Comparison of ENCODE assay signal across 23 cellular contexts in the genomic region with DNA sequence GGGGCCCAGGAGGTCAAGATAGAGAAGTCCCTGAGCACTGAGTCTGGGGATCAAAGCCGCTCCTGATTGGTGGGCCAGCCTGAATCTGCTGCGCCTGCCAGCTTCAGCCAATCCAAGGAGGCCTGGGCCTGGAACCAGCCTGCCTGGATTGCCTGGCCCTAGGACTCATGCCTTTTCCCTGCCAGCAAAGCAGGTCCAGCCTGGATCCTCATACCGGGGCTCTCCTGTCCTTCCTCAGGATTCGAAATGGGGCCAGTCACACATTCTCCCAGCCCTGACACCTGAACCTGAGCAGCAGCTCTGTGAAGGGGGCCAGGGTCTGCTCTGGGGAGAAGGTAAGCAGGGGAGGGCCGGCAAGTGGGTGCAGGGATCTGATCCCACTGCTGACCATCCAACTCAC.
"Had no signal": no experiment of that assay in that cellular context is flagged by ENCODE, and none has a peak within 500 bp of the region (broad histone marks: within the 10 kb centered on the region; RNA-seq: fewer than 3 reads in every experiment).

No MANE protein-coding gene starts in this region.

- H3K4me3 ChIP-seq: adrenal gland, breast epithelium, gastroesophageal sphincter, testis had no signal

- H3K4me1 ChIP-seq: breast epithelium had no signal

- H3K36me3 ChIP-seq: adrenal gland, breast epithelium, gastroesophageal sphincter had no signal

- H3K27me3 ChIP-seq: adrenal gland, breast epithelium, gastroesophageal sphincter, testis had no signal

- H3K9me3 ChIP-seq: adrenal gland, breast epithelium, gastroesophageal sphincter, testis had no signal

- ATAC-seq: activated CD4-positive, CD25-positive, alpha-beta regulatory T cell treated with anti-CD3 and anti-CD28 coated beads, Interleukin-2, amount 50 U/mL, for 24 hours; activated naive CD4-positive, alpha-beta T cell treated with anti-CD3 and anti-CD28 coated beads, Interleukin-2, amount 50 U/mL, for 72 hours; esophagus mucosa; gastroesophageal sphincter; left colon; SK-N-SH treated with all-trans-retinoic acid at 6 μM for 48 hours; stimulated activated naive CD8-positive, alpha-beta T cell treated with anti-CD3 and anti-CD28 coated beads, Interleukin-15, amount 100 ng/mL, for 72 hours; T-cell had no signal

- H3K27ac ChIP-seq: adrenal gland, breast epithelium, gastroesophageal sphincter, testis had no signal

- FAIRE-seq: astrocyte, small intestine had no signal

- DNase-seq: activated CD4-positive, alpha-beta T cell treated with anti-CD3 and anti-CD28 coated beads, Interleukin-2, amount 10 ng/mL, durations not matched to agents 7 days and 5 days; activated gamma-delta T cell; adrenal gland; cerebellar nuclear complex; cortex of kidney; effector CD4-positive, alpha-beta T cell; left colon; nephron progenitor cell; occipital lobe; retina; small intestine; stimulated activated CD4-positive, alpha-beta T cell treated with anti-CD3 and anti-CD28 coated beads, Interleukin-4, amount 100 ng/mL, for 1 hour; stimulated activated naive CD8-positive, alpha-beta T cell treated with anti-CD3 and anti-CD28 coated beads, Interleukin-15, amount 100 ng/mL, for 72 hours; T-cell; T1000; testis had no signal
